9 cellular contexts compared by ENCODE assay signal in the genomic region with DNA sequence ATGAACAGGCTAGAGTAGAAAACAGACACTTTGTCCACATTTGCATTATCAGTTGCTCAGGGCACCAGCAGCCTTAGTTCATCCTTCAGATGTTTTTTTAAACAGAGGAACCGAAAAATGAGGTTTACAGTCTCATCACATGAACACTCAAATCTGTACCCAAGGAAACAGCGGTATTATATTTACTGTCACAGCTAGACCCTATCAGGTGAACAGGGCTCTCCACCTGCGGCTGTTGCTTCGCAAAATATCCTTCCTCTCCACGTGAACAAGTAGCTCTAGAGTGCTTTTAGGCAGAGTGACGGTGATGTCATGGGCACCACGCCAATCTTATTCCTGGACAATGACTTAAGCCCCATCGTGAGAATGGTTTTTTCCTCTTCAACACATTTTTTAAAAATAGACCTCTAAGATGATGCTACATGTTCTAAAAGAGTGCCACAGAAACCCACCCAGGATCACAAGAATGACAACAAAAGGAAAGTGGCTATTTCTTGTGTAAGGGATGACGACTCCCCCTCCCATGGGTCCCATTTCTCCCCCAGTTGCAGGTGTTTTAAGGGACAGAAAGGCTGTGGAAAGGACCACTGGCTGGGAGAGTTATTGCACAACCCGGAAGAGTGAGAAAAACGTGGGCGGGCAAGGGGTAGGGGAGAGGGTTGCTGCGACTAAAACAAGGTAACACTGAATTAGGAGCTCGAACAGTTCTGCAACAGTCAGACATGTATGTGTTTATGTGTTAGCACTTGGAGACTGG.
DNase-seq lines count a peak whose midpoint lies in the region; ATAC-seq and TF ChIP-seq lines count a peak whose summit lies in the region.
"Had no signal": no experiment of that assay in that cellular context is flagged by ENCODE, and none has a peak within 500 bp of the region (broad histone marks: within the 10 kb centered on the region; RNA-seq: fewer than 3 reads in every experiment).

No MANE protein-coding gene starts in this region.

- CTCF ChIA-PET in PC-3 (lab: Charles Lee), result no interaction called here

- H3K9me3 ChIP-seq in PC-3 (ENCODE audit: low read length), result no peaks in the 10 kb centered on the region
- H3K9me3 ChIP-seq: upper lobe of left lung had no signal

- peaks cover 12 to 20% of the 10 kb centered on the region in 2 donors for H3K36me3 Mint-ChIP-seq in naive B cell

- intact Hi-C loops in PC-3 (cut with micrococcal nuclease), result no loop called here

- H3K27ac Mint-ChIP-seq in naive B cell, result peak overlapping the region; percentile 86 to 98 (median 94)

- ATAC-seq in HG03135 (IDR thresholded peaks at IDR 0.05; ENCODE audit: unreplicated experiment) (peak; percentile 86), PC-3 (no peak), naive B cell (ENCODE audit: low read depth in 2 of 2) (peak; percentile 83 to 87)

- POLR2A ChIA-PET in PC-3 (lab: Charles Lee; ENCODE audit: unreplicated experiment), result no interaction called here

- no peak overlapping the region for H2AFZ ChIP-seq in PC-3 (ENCODE audit: low read length)

- peaks cover 3 to 13% (median 5%) of the 10 kb centered on the region in 7 donors for H3K9me3 Mint-ChIP-seq in naive B cell

- TSS peak; percentile 4 for BruUV-seq in PC-3 (replicated peaks; lab: Mats Ljungman, UMichigan)

- H3K4me3 ChIP-seq in PC-3 (ENCODE audit: low read length), result no peak overlapping the region
- H3K4me3 ChIP-seq: upper lobe of left lung had no signal

- no peaks in the 10 kb centered on the region for H3F3A ChIP-seq in PC-3 (ENCODE audit: low read length, unreplicated experiment)

- peaks cover 7% of the 10 kb centered on the region for H3K4me1 ChIP-seq in PC-3 (ENCODE audit: insufficient read depth, low read length)

- no peaks in the 10 kb centered on the region for H3K27me3 Mint-ChIP-seq in naive B cell

- TF ChIP-seq CTCF in PC-3 (conservative IDR thresholded peaks at IDR 0.05; ENCODE audit: low read depth, low read length), result no peak

- H3K79me2 ChIP-seq in PC-3 (ENCODE audit: low read length), result no peaks in the 10 kb centered on the region

- peak; percentile 48 for DNase-seq in DMS53 (lab: John Stamatoyannopoulos, UW)
- no peak for DNase-seq in DMS53 treated with DMSO at 0.1 percent for 48 hours (lab: John Stamatoyannopoulos, UW; ENCODE audit: unreplicated experiment)
- DNase-seq in PC-3, result no peak
- DNase-seq in naive B cell, result peak; percentile 47
- DNase-seq in caudate nucleus (lab: John Stamatoyannopoulos, UW), result no peak
- no peak for DNase-seq in NK-92 treated with Interleukin-12 subunit alpha and Interleukin-12 subunit beta, amount 100 ng/mL, for 24 hours (lab: John Stamatoyannopoulos, UW)
- DNase-seq in activated naive CD4-positive, alpha-beta T cell (lab: John Stamatoyannopoulos, UW), result no peak

- no peak overlapping the region for H3K9ac ChIP-seq in PC-3 (ENCODE audit: low read length)

- H3K36me3 ChIP-seq in PC-3 (ENCODE audit: low read depth, low read length), result peaks cover 9% of the 10 kb centered on the region; the same call in 1 of the 2 replicates

- peaks cover 6 to 25% (median 22%) of the 10 kb centered on the region in 3 donors for H3K4me1 Mint-ChIP-seq in naive B cell

- no peaks in the 10 kb centered on the region for H3K27me3 ChIP-seq in PC-3 (ENCODE audit: low read length)
- H3K27me3 ChIP-seq: upper lobe of left lung had no signal

- H3K27ac ChIP-seq in PC-3 (ENCODE audit: low read length) (no peak overlapping the region), caudate nucleus (ENCODE audit: low read depth, low read length) (no peak overlapping the region)

- H3K4me2 ChIP-seq in PC-3 (ENCODE audit: low read length), result no peak overlapping the region

- no peaks in the 10 kb centered on the region for H4K20me1 ChIP-seq in PC-3 (ENCODE audit: low read length)

- no peaks in the 10 kb centered on the region for H3K9me2 ChIP-seq in PC-3 (replicated peaks; ENCODE audit: low read length)

- peak overlapping the region in 6 of 8 donors; percentile 4 to 78 (median 10) for H3K4me3 Mint-ChIP-seq in naive B cell

Comparison
In these comparisons a context has a peak if more than half of its experiments do, and no peak if none do; other contexts are left out.
1. DNase-seq: peak in DMS53 (single experiment) and naive B cell (single experiment); none in DMS53 treated with DMSO at 0.1 percent for 48 hours (single experiment), PC-3 (single experiment), caudate nucleus (0 of 61), NK-92 treated with Interleukin-12 subunit alpha and Interleukin-12 subunit beta, amount 100 ng/mL, for 24 hours (single experiment) and activated naive CD4-positive, alpha-beta T cell (0 of 4).